In genomic region chr16:76780556-76780955, GRCh38 we compare ENCODE assay signal across 16 cellular contexts.
"Had no signal": no experiment of that assay in that cellular context is flagged by ENCODE, and none has a peak within 500 bp of the region (broad histone marks: within the 10 kb centered on the region; RNA-seq: fewer than 3 reads in every experiment).

No MANE protein-coding gene starts in this region.

- H3K36me3 ChIP-seq: left ventricle myocardium inferior, pancreas, upper lobe of left lung had no signal

- H3K27me3 ChIP-seq: body of pancreas, pancreas, upper lobe of left lung had no signal

- H3K9me3 ChIP-seq: body of pancreas, mucosa of descending colon, pancreas, upper lobe of left lung had no signal

- ATAC-seq: body of pancreas; mucosa of descending colon; naive thymus-derived CD4-positive, alpha-beta T cell; pancreas had no signal

- H3K4me1 ChIP-seq: body of pancreas, left ventricle myocardium inferior, pancreas, upper lobe of left lung had no signal

- H3K4me3 ChIP-seq: body of pancreas, left ventricle myocardium inferior, mucosa of descending colon, pancreas, upper lobe of left lung had no signal

- H3K4me1 Mint-ChIP-seq: memory B cell; naive thymus-derived CD4-positive, alpha-beta T cell had no signal

- DNase-seq: activated CD4-positive, alpha-beta T cell treated with anti-CD3 and anti-CD28 coated beads, Interleukin-2, amount 50 U/mL, for 1 hour; activated naive CD4-positive, alpha-beta T cell treated with anti-CD3 and anti-CD28 coated beads, Interleukin-2, amount 50 U/mL, for 16 hours; amniotic stem cell; body of pancreas; effector CD8-positive, alpha-beta T cell; left ventricle myocardium inferior; mucosa of descending colon; naive thymus-derived CD4-positive, alpha-beta T cell; pancreas; small intestine; stimulated activated CD4-positive, alpha-beta T cell treated with anti-CD3 and anti-CD28 coated beads, Interleukin-4, amount 100 ng/mL, for 24 hours; T-helper 9 cell; upper lobe of left lung had no signal

- H3K27ac ChIP-seq: body of pancreas, left ventricle myocardium inferior, pancreas, upper lobe of left lung had no signal

- H3K4me3 Mint-ChIP-seq: activated T-helper 1 cell treated with anti-CD3 and anti-CD28 coated beads, Interleukin-12 subunit alpha, Interleukin-12 subunit beta, Interleukin-2, Interleukin-4 antibody, amounts not matched to agents 30 ng/mL and 10 ng/mL and 1 ng/mL, durations not matched to agents 14 hours and 24 hours and 36 hours; memory B cell; naive thymus-derived CD4-positive, alpha-beta T cell; stimulated activated naive CD8-positive, alpha-beta T cell treated with anti-CD3 and anti-CD28 coated beads, Interleukin-15, Interleukin-2, amounts not matched to agents 100 ng/mL and 50 ng/mL, for 24 hours had no signal

- H3K27me3 Mint-ChIP-seq: stimulated activated naive CD8-positive, alpha-beta T cell treated with anti-CD3 and anti-CD28 coated beads, Interleukin-15, Interleukin-2, amounts not matched to agents 100 ng/mL and 50 ng/mL, for 24 hours had no signal

- H3K27ac Mint-ChIP-seq: activated T-helper 1 cell treated with anti-CD3 and anti-CD28 coated beads, Interleukin-12 subunit alpha, Interleukin-12 subunit beta, Interleukin-2, Interleukin-4 antibody, amounts not matched to agents 30 ng/mL and 10 ng/mL and 1 ng/mL, durations not matched to agents 14 hours and 24 hours and 36 hours; memory B cell; naive thymus-derived CD4-positive, alpha-beta T cell; stimulated activated naive CD8-positive, alpha-beta T cell treated with anti-CD3 and anti-CD28 coated beads, Interleukin-15, Interleukin-2, amounts not matched to agents 100 ng/mL and 50 ng/mL, for 24 hours had no signal
